In the genomic region with DNA sequence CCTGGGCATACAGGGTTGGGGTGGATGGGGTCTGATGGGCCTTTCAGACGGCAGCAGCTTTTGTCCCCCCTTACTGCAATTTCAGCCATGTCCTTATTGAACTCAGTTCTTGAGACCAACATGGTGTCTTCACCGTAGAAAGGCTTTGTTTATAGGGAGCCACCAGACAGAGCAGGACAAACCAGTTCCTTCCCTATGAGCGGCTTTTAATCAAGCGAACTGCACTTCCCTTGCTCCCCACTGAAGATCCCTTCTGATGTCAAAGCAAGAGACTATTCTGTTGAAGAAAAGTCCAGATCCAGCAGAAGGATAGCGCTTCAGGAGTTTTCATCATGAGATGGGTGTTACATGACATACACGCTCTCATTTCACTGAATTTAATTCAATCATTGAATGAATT, we compare ENCODE assay signal across 21 cellular contexts.
"Had no signal": no experiment of that assay in that cellular context is flagged by ENCODE, and none has a peak within 500 bp of the region (broad histone marks: within the 10 kb centered on the region; RNA-seq: fewer than 3 reads in every experiment).

No MANE protein-coding gene starts in this region.

- H3K4me3 Mint-ChIP-seq: effector memory CD8-positive, alpha-beta T cell; immature natural killer cell; nephron progenitor cell; stimulated activated memory B cell treated with anti-CD40 and anti-IgM and Interleukin-4, amounts not matched to agents 10 μg/mL and 1 μg/mL and 100 μg/mL, for 72 hours; stimulated activated naive CD8-positive, alpha-beta T cell treated with anti-CD3 and anti-CD28 coated beads, Interleukin-15, Interleukin-2, amounts not matched to agents 100 ng/mL and 50 ng/mL, for 24 hours had no signal

- H3K36me3 Mint-ChIP-seq: stimulated activated memory B cell treated with anti-CD40 and anti-IgM and Interleukin-4, amounts not matched to agents 10 μg/mL and 1 μg/mL and 100 μg/mL, for 72 hours had no signal

- DNase-seq: effector memory CD8-positive, alpha-beta T cell; esophagus squamous epithelium; foreskin fibroblast; immature natural killer cell; left colon; left ventricle myocardium superior; mesenchymal stem cell; midbrain; nephron progenitor cell; psoas muscle; retina; right lobe of liver; spleen; stimulated activated CD4-positive, alpha-beta T cell treated with anti-CD3 and anti-CD28 coated beads, Interleukin-15, amount 100 ng/mL, for 24 hours; stimulated activated CD4-positive, alpha-beta T cell treated with anti-CD3 and anti-CD28 coated beads, Interleukin-1b, Interleukin-23, amount 100 ng/mL, for 48 hours; stimulated activated CD4-positive, alpha-beta T cell treated with anti-CD3 and anti-CD28 coated beads, Interleukin-4, amount 100 ng/mL, for 24 hours; testis had no signal

- ATAC-seq: effector memory CD8-positive, alpha-beta T cell; left colon; left ventricle myocardium superior; psoas muscle; right lobe of liver; stimulated activated memory B cell treated with anti-CD40 and anti-IgM and Interleukin-4, amounts not matched to agents 10 μg/mL and 1 μg/mL and 100 μg/mL, for 72 hours had no signal

- H3K27ac ChIP-seq: esophagus squamous epithelium, psoas muscle, right lobe of liver, spleen, testis, tibial nerve had no signal

- H3K27me3 ChIP-seq: esophagus squamous epithelium, right lobe of liver, spleen, testis, tibial nerve had no signal

- H3K36me3 ChIP-seq: esophagus squamous epithelium, right lobe of liver, spleen, tibial nerve had no signal

- H3K27me3 Mint-ChIP-seq: effector memory CD8-positive, alpha-beta T cell; stimulated activated memory B cell treated with anti-CD40 and anti-IgM and Interleukin-4, amounts not matched to agents 10 μg/mL and 1 μg/mL and 100 μg/mL, for 72 hours; stimulated activated naive CD8-positive, alpha-beta T cell treated with anti-CD3 and anti-CD28 coated beads, Interleukin-15, Interleukin-2, amounts not matched to agents 100 ng/mL and 50 ng/mL, for 24 hours had no signal

- H3K9me3 Mint-ChIP-seq: effector memory CD8-positive, alpha-beta T cell; immature natural killer cell; nephron progenitor cell; stimulated activated memory B cell treated with anti-CD40 and anti-IgM and Interleukin-4, amounts not matched to agents 10 μg/mL and 1 μg/mL and 100 μg/mL, for 72 hours; stimulated activated naive CD8-positive, alpha-beta T cell treated with anti-CD3 and anti-CD28 coated beads, Interleukin-15, Interleukin-2, amounts not matched to agents 100 ng/mL and 50 ng/mL, for 24 hours had no signal

- H3K9me3 ChIP-seq: esophagus squamous epithelium, psoas muscle, right lobe of liver, spleen, testis, tibial nerve had no signal

- H3K4me3 ChIP-seq: esophagus squamous epithelium, lung, psoas muscle, right lobe of liver, spleen, testis, tibial nerve had no signal

- H3K27ac Mint-ChIP-seq: effector memory CD8-positive, alpha-beta T cell; nephron progenitor cell; stimulated activated memory B cell treated with anti-CD40 and anti-IgM and Interleukin-4, amounts not matched to agents 10 μg/mL and 1 μg/mL and 100 μg/mL, for 72 hours; stimulated activated naive CD8-positive, alpha-beta T cell treated with anti-CD3 and anti-CD28 coated beads, Interleukin-15, Interleukin-2, amounts not matched to agents 100 ng/mL and 50 ng/mL, for 24 hours had no signal
